ENCODE assay signal across 15 cellular contexts in genomic region chr9:14526504-14526903, GRCh38.
A peak's percentile ranks its signal among the peaks of the same experiment; 100 is the strongest.
DNase-seq lines count a peak whose midpoint lies in the region; ATAC-seq and TF ChIP-seq lines count a peak whose summit lies in the region.
"Had no signal": no experiment of that assay in that cellular context is flagged by ENCODE, and none has a peak within 500 bp of the region (broad histone marks: within the 10 kb centered on the region; RNA-seq: fewer than 3 reads in every experiment).

No MANE protein-coding gene starts in this region.

- no peaks in the 10 kb centered on the region for H3K9me3 ChIP-seq in mucosa of descending colon
- H3K9me3 ChIP-seq: BLaER1 had no signal

- no peaks in the 10 kb centered on the region for H3K36me3 ChIP-seq in mucosa of descending colon (ENCODE audit: low read depth)
- H3K36me3 ChIP-seq: BLaER1 had no signal

- no peaks in the 10 kb centered on the region for H3K4me1 ChIP-seq in mucosa of descending colon (ENCODE audit: low read depth)
- H3K4me1 ChIP-seq: BLaER1 had no signal

- intact Hi-C loops in mucosa of descending colon (cut with DNase I, micrococcal nuclease) = no loop called here

- no peak overlapping the region for H3K4me3 ChIP-seq in mucosa of descending colon
- H3K4me3 ChIP-seq: BLaER1 had no signal

- TF ChIP-seq CTCF in mucosa of descending colon (IDR thresholded peaks at IDR 0.05) = no peak

- DNase-seq in DMS79 treated with DMSO at 0.1 percent for 48 hours (lab: John Stamatoyannopoulos, UW) (peak; percentile 18), DMS79 (lab: John Stamatoyannopoulos, UW) (no peak), NCI-H146 (lab: John Stamatoyannopoulos, UW) (peak; percentile 39), NCI-H446 treated with DMSO at 0.1 percent for 48 hours (lab: John Stamatoyannopoulos, UW) (peak; percentile 100), cerebellar cortex (ENCODE audit: low spot score) (peak; percentile 31), T-helper 2 cell (no peak), COLO668 (lab: John Stamatoyannopoulos, UW; ENCODE audit: unreplicated experiment) (no peak), mucosa of descending colon (no peak)
- DNase-seq: AML-193; CD8-positive, alpha-beta memory T cell; DMS53; HCEC 1CT; HFFc6 had no signal

- ATAC-seq in mucosa of descending colon = no peak
- ATAC-seq: HepG2 had no signal

Comparison
In these comparisons a context has a peak if more than half of its experiments do, and no peak if none do; other contexts are left out.
1. DNase-seq: peak in DMS79 treated with DMSO at 0.1 percent for 48 hours (single experiment), NCI-H146 (single experiment), NCI-H446 treated with DMSO at 0.1 percent for 48 hours (single experiment) and cerebellar cortex (single experiment); none in DMS79 (single experiment), T-helper 2 cell (0 of 5), COLO668 (single experiment) and mucosa of descending colon (0 of 3).